In the genomic region with DNA sequence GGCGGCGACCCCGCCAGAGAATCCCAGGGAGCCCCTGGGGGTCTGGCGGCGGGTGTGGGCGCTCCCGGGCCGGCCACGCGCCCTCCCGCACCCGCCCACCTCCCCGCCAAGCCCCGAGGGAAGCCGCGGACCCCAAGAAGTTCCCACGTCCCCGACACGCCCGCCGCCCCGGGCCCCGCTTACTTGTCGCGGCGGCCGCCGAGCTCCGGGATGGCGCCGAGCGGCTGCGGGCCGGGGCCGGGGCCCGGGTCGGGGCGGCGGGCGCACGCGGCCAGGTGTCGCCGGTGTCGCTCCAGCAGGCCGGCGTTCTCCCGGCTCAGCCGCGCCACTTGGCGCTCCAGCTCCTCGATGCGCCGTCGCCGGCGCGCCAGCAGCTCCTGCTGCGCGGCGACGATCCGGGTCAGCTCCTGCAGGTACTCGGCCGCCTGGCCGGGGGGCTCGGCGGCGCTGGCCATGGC, we compare ENCODE assay signal across 1 cellular context.
TF ChIP-seq lines count a peak whose summit lies in the region.

No MANE protein-coding gene starts in this region.

TF ChIP-seq in GM23338, 12 proteins besides CTCF, POLR2A, EP300 and RAD21 (continued from another document):
- TF ChIP-seq, protein P1, sequence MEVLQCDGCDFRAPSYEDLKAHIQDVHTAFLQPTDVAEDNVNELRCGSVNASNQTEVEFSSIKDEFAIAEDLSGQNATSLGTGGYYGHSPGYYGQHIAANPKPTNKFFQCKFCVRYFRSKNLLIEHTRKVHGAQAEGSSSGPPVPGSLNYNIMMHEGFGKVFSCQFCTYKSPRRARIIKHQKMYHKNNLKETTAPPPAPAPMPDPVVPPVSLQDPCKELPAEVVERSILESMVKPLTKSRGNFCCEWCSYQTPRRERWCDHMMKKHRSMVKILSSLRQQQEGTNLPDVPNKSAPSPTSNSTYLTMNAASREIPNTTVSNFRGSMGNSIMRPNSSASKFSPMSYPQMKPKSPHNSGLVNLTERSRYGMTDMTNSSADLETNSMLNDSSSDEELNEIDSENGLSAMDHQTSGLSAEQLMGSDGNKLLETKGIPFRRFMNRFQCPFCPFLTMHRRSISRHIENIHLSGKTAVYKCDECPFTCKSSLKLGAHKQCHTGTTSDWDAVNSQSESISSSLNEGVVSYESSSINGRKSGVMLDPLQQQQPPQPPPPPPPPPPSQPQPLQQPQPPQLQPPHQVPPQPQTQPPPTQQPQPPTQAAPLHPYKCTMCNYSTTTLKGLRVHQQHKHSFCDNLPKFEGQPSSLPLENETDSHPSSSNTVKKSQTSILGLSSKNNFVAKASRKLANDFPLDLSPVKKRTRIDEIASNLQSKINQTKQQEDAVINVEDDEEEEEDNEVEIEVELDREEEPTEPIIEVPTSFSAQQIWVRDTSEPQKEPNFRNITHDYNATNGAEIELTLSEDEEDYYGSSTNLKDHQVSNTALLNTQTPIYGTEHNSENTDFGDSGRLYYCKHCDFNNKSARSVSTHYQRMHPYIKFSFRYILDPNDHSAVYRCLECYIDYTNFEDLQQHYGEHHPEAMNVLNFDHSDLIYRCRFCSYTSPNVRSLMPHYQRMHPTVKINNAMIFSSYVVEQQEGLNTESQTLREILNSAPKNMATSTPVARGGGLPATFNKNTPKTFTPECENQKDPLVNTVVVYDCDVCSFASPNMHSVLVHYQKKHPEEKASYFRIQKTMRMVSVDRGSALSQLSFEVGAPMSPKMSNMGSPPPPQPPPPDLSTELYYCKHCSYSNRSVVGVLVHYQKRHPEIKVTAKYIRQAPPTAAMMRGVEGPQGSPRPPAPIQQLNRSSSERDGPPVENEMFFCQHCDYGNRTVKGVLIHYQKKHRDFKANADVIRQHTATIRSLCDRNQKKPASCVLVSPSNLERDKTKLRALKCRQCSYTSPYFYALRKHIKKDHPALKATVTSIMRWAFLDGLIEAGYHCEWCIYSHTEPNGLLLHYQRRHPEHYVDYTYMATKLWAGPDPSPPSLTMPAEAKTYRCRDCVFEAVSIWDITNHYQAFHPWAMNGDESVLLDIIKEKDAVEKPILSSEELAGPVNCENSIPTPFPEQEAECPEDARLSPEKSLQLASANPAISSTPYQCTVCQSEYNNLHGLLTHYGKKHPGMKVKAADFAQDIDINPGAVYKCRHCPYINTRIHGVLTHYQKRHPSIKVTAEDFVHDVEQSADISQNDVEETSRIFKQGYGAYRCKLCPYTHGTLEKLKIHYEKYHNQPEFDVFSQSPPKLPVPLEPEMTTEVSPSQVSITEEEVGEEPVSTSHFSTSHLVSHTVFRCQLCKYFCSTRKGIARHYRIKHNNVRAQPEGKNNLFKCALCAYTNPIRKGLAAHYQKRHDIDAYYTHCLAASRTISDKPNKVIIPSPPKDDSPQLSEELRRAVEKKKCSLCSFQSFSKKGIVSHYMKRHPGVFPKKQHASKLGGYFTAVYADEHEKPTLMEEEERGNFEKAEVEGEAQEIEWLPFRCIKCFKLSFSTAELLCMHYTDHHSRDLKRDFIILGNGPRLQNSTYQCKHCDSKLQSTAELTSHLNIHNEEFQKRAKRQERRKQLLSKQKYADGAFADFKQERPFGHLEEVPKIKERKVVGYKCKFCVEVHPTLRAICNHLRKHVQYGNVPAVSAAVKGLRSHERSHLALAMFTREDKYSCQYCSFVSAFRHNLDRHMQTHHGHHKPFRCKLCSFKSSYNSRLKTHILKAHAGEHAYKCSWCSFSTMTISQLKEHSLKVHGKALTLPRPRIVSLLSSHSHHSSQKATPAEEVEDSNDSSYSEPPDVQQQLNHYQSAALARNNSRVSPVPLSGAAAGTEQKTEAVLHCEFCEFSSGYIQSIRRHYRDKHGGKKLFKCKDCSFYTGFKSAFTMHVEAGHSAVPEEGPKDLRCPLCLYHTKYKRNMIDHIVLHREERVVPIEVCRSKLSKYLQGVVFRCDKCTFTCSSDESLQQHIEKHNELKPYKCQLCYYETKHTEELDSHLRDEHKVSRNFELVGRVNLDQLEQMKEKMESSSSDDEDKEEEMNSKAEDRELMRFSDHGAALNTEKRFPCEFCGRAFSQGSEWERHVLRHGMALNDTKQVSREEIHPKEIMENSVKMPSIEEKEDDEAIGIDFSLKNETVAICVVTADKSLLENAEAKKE (CRISPR knock-in tag; IDR thresholded peaks at IDR 0.05) = no peak
